In the genomic region with DNA sequence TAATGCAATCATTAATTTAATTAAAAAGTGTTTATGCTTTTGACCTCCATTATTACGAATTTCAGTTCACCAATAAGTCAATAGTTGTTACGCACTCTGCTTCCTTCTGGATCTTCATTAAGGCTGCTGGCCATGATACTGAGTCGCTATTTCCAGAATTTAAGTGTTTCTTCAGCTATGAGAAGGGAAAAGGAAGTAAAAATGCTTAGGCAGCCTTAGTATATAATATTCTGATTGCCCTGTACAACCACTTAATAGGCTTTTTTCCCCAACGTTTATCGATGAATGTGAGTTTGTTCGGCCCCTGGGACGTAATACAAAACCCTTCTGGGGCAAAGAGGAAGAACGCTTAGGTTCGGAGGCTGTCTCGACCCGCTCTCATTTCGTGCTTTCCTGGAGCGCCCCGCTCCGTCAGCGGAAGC, we compare ENCODE assay signal across 2 cellular contexts.
TF ChIP-seq lines count a peak whose summit lies in the region.

No MANE protein-coding gene starts in this region.

TF ChIP-seq in HCT116, 20 proteins besides CTCF, POLR2A, EP300 and RAD21:
- TF ChIP-seq CBX3 (IDR thresholded peaks at IDR 0.05; ENCODE audit: low read depth) (0 out of 2 replicates have a peak, but pooled peaks have one; percentile 6), POLR2AphosphoS5 (IDR thresholded peaks at IDR 0.05; ENCODE audit: low read depth, low read length) (peak; percentile 74; the same call in 1 of the 2 replicates), MAX (IDR thresholded peaks at IDR 0.05) (0 out of 2 replicates have a peak, but pooled peaks have one; percentile 9), SIN3A (IDR thresholded peaks at IDR 0.05; ENCODE audit: low read depth) (0 out of 2 replicates have a peak, but pooled peaks have one; percentile 55), ZFX (IDR thresholded peaks at IDR 0.05) (no peak)
- TF ChIP-seq, protein P1, sequence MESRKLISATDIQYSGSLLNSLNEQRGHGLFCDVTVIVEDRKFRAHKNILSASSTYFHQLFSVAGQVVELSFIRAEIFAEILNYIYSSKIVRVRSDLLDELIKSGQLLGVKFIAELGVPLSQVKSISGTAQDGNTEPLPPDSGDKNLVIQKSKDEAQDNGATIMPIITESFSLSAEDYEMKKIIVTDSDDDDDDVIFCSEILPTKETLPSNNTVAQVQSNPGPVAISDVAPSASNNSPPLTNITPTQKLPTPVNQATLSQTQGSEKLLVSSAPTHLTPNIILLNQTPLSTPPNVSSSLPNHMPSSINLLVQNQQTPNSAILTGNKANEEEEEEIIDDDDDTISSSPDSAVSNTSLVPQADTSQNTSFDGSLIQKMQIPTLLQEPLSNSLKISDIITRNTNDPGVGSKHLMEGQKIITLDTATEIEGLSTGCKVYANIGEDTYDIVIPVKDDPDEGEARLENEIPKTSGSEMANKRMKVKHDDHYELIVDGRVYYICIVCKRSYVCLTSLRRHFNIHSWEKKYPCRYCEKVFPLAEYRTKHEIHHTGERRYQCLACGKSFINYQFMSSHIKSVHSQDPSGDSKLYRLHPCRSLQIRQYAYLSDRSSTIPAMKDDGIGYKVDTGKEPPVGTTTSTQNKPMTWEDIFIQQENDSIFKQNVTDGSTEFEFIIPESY (IDR thresholded peaks at IDR 0.05; ENCODE audit: extremely low read depth, insufficient replicate concordance, low read length), result no peak

TF ChIP-seq in WTC11, 78 proteins besides CTCF, POLR2A, EP300 and RAD21:
- no peak for TF ChIP-seq ZNF281 (CRISPR knock-in tag; IDR thresholded peaks at IDR 0.05)
- 0 out of 2 replicates have a peak, but pooled peaks have one; percentile 31 for TF ChIP-seq FOXP4 (CRISPR knock-in tag; IDR thresholded peaks at IDR 0.05)
